Comparison of ENCODE assay signal across 16 cellular contexts in the genomic region with DNA sequence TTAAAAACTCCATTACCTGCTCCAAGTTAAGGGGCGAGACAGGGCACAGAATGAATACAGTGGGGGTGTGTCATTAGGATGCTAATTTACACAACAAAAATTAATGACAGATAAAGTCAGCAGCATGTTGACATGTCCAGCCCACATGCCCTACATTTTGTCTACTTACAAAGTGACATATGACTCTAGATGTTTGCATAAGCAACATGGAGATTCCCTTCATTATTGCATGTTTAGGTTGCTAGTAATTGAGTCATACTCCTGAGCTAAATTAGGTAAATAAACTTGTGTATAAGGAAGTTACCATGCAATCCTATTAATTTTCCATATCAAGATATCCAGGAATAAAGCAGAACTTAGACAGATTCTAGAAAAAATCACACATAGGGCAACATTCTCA.
DNase-seq lines count a peak whose midpoint lies in the region; ATAC-seq, FAIRE-seq and TF ChIP-seq lines count a peak whose summit lies in the region.
"Had no signal": no experiment of that assay in that cellular context is flagged by ENCODE, and none has a peak within 500 bp of the region (broad histone marks: within the 10 kb centered on the region; RNA-seq: fewer than 3 reads in every experiment).

No MANE protein-coding gene starts in this region.

- no peak overlapping the region for H2AFZ ChIP-seq in keratinocyte (ENCODE audit: control insufficient read depth, low read length)

- H3K36me3 Mint-ChIP-seq in immature natural killer cell = no peaks in the 10 kb centered on the region
- H3K36me3 Mint-ChIP-seq: activated naive CD4-positive, alpha-beta T cell treated with anti-CD3 and anti-CD28 coated beads, Interleukin-2, amount 10 ng/mL, durations not matched to agents 7 days and 5 days; CD8-positive, alpha-beta T cell had no signal

- H3K27me3 ChIP-seq in keratinocyte (ENCODE audit: control insufficient read depth, extremely low read depth, insufficient read depth, low read length) (no peaks in the 10 kb centered on the region), small intestine (ENCODE audit: control insufficient read depth in 2 of 2, insufficient read depth in 2 of 2, low read length in 2 of 2) (no peaks in the 10 kb centered on the region), gastroesophageal sphincter (no peaks in the 10 kb centered on the region)
- H3K27me3 ChIP-seq: upper lobe of right lung had no signal

- no peak overlapping the region for H3K9ac ChIP-seq in keratinocyte (ENCODE audit: control insufficient read depth, extremely low read depth, insufficient read depth, low read length)

- H3K4me2 ChIP-seq in keratinocyte (ENCODE audit: control insufficient read depth, extremely low read depth, insufficient read depth, low read depth, low read length) = no peak overlapping the region

- no peak overlapping the region for H3K27ac ChIP-seq in keratinocyte (ENCODE audit: control insufficient read depth, insufficient read depth, low read length)
- no peak overlapping the region for H3K27ac ChIP-seq in small intestine (ENCODE audit: low read depth in 1 of 2, low read length in 1 of 2)
- no peak overlapping the region for H3K27ac ChIP-seq in gastroesophageal sphincter
- H3K27ac ChIP-seq: upper lobe of right lung had no signal

- TF ChIP-seq EP300 in gastroesophageal sphincter (IDR thresholded peaks at IDR 0.05) = no peak

- FAIRE-seq in keratinocyte (lab: Jason Lieb, UNC) (peak; percentile 20), small intestine (lab: Jason Lieb, UNC) (no peak)
- FAIRE-seq: kidney had no signal

- WGBS in small intestine, 3 donors = 90 to 91% (median 91%) methylated on average over 1 of the region's 1 CpG
- 86 to 94% methylated on average over 1 of the region's 1 CpG for WGBS in gastroesophageal sphincter (ENCODE audit: low coverage in 1 of 2), 2 donors

- H3K4me3 Mint-ChIP-seq in immature natural killer cell = peak overlapping the region in 1 of 5 donors; percentile 25
- H3K4me3 Mint-ChIP-seq: activated naive CD4-positive, alpha-beta T cell treated with anti-CD3 and anti-CD28 coated beads, Interleukin-2, amount 10 ng/mL, durations not matched to agents 7 days and 5 days; CD8-positive, alpha-beta T cell had no signal

- H4K20me1 ChIP-seq in keratinocyte (ENCODE audit: control insufficient read depth, extremely low read depth, insufficient read depth, low read length) = no peaks in the 10 kb centered on the region

- ATAC-seq in gastroesophageal sphincter = no peak
- ATAC-seq: activated CD4-positive, CD25-positive, alpha-beta regulatory T cell treated with anti-CD3 and anti-CD28 coated beads, Interleukin-2, amount 50 U/mL, for 24 hours; CD8-positive, alpha-beta T cell had no signal

- H3K9me3 Mint-ChIP-seq in immature natural killer cell = no peaks in the 10 kb centered on the region
- H3K9me3 Mint-ChIP-seq: activated naive CD4-positive, alpha-beta T cell treated with anti-CD3 and anti-CD28 coated beads, Interleukin-2, amount 10 ng/mL, durations not matched to agents 7 days and 5 days; CD8-positive, alpha-beta T cell had no signal

- peaks cover 37 to 53% of the 10 kb centered on the region in 2 donors for H3K4me1 Mint-ChIP-seq in immature natural killer cell

- H3K4me1 ChIP-seq in keratinocyte (ENCODE audit: control insufficient read depth, extremely low read depth, insufficient read depth, low read length) (no peaks in the 10 kb centered on the region), small intestine (ENCODE audit: control insufficient read depth in 2 of 2, insufficient read depth in 1 of 2, low read depth in 1 of 2, low read length in 1 of 2) (peaks cover 2 to 15% of the 10 kb centered on the region in 2 donors), gastroesophageal sphincter (peaks cover 0 to 18% (median 0%) of the 10 kb centered on the region in 3 donors)

- H3K36me3 ChIP-seq in keratinocyte (ENCODE audit: control insufficient read depth in 2 of 2, extremely low read depth in 1 of 2, insufficient read depth in 2 of 2, low read length in 2 of 2) (no peaks in the 10 kb centered on the region), small intestine (ENCODE audit: control insufficient read depth in 2 of 2, insufficient read depth in 2 of 2, low read length in 2 of 2) (no peaks in the 10 kb centered on the region), gastroesophageal sphincter (no peaks in the 10 kb centered on the region)
- H3K36me3 ChIP-seq: upper lobe of right lung had no signal

- no peaks in the 10 kb centered on the region for H3K9me1 ChIP-seq in keratinocyte (ENCODE audit: control insufficient read depth, extremely low read depth, insufficient read depth, low read length)

- dilution Hi-C loops in keratinocyte (cut with MboI; ENCODE audit: extremely low pct_ligation_motif_present, low sequenced_read_pairs) = no loop called here

- TF ChIP-seq POLR2A in gastroesophageal sphincter (IDR thresholded peaks at IDR 0.05) = no peak

- H3K79me2 ChIP-seq in keratinocyte (ENCODE audit: control insufficient read depth, insufficient read depth, low read length) = no peaks in the 10 kb centered on the region

- DNase-seq in DMS 273 (lab: John Stamatoyannopoulos, UW; ENCODE audit: unreplicated experiment) = peak; percentile 7
- DNase-seq in DMS 273 treated with DMSO at 0.1 percent for 48 hours (lab: John Stamatoyannopoulos, UW) = no peak
- DNase-seq in SW480 (ENCODE audit: low spot score) = peak; percentile 72
- no peak for DNase-seq in keratinocyte (ENCODE audit: low read depth, low spot score)
- DNase-seq in small intestine = peak; percentile 26
- DNase-seq in immature natural killer cell = no peak
- no peak for DNase-seq in GDM1 (lab: John Stamatoyannopoulos, UW)
- DNase-seq: 8988T; activated naive CD4-positive, alpha-beta T cell treated with anti-CD3 and anti-CD28 coated beads, Interleukin-2, amount 10 ng/mL, durations not matched to agents 7 days and 5 days; CD8-positive, alpha-beta T cell; GF-D8; kidney; stimulated activated CD4-positive, alpha-beta T cell treated with anti-CD3 and anti-CD28 coated beads, Interleukin-2, amount 100 ng/mL, for 48 hours; upper lobe of right lung had no signal

- TF ChIP-seq CTCF in keratinocyte (optimal IDR thresholded peaks at IDR 0.05 in 1 of 3, IDR thresholded peaks at IDR 0.05 in 1 of 3, conservative IDR thresholded peaks at IDR 0.05 in 1 of 3; ENCODE audit: extremely low read depth in 1 of 3, insufficient read depth in 2 of 3, low read length in 3 of 3) (no peak), gastroesophageal sphincter (IDR thresholded peaks at IDR 0.05) (no peak)

- no peak overlapping the region for H3K4me3 ChIP-seq in keratinocyte (ENCODE audit: control insufficient read depth in 2 of 3, extremely low read depth in 1 of 3, insufficient read depth in 2 of 3, low read depth in 1 of 3, low read length in 3 of 3)
- no peak overlapping the region for H3K4me3 ChIP-seq in small intestine (ENCODE audit: low read depth in 1 of 2, low read length in 2 of 2)
- H3K4me3 ChIP-seq in gastroesophageal sphincter = no peak overlapping the region

- no peaks in the 10 kb centered on the region for H3K27me3 Mint-ChIP-seq in immature natural killer cell (ENCODE audit: low read depth in 3 of 3)
- H3K27me3 Mint-ChIP-seq: activated naive CD4-positive, alpha-beta T cell treated with anti-CD3 and anti-CD28 coated beads, Interleukin-2, amount 10 ng/mL, durations not matched to agents 7 days and 5 days had no signal

- H3K27ac Mint-ChIP-seq in immature natural killer cell = peak overlapping the region in 1 of 6 donors; percentile 37
- H3K27ac Mint-ChIP-seq: activated naive CD4-positive, alpha-beta T cell treated with anti-CD3 and anti-CD28 coated beads, Interleukin-2, amount 10 ng/mL, durations not matched to agents 7 days and 5 days; CD8-positive, alpha-beta T cell had no signal

- H3K9me3 ChIP-seq in keratinocyte (ENCODE audit: control insufficient read depth, low read depth, low read length) (no peaks in the 10 kb centered on the region), small intestine (ENCODE audit: control insufficient read depth, low read depth) (no peaks in the 10 kb centered on the region), gastroesophageal sphincter (no peaks in the 10 kb centered on the region)
- H3K9me3 ChIP-seq: upper lobe of right lung had no signal

Comparison
In these comparisons a context has a peak if more than half of its experiments do, and no peak if none do; other contexts are left out.
1. DNase-seq: peak in DMS 273 (single experiment), SW480 (single experiment) and small intestine (single experiment); none in DMS 273 treated with DMSO at 0.1 percent for 48 hours (single experiment), keratinocyte (single experiment), immature natural killer cell (0 of 3) and GDM1 (single experiment).